Comparison of ENCODE assay signal across 7 cellular contexts in genomic region chr19:7054635-7055368, GRCh38. TPM values are rescaled to one million over a fixed set of nuclear protein-coding genes. Genes with fewer than 3 reads are reported as not detected.
"Had no signal": no experiment of that assay in that cellular context is flagged by ENCODE, and none has a peak within 500 bp of the region (broad histone marks: within the 10 kb centered on the region; RNA-seq: fewer than 3 reads in every experiment).

No MANE protein-coding gene starts in this region.

RNA-seq across cellular contexts. Expression of gene MBD3L3, which starts 3.7 kb away (rescaled TPM):
- total RNA-seq: K562, M059J, PC-3, Peyer's patch, Right ventricle myocardium superior, SJSA1 had no signal
- polyA plus RNA-seq: K562 had no signal

RNA-seq across cellular contexts. Expression of gene MBD3L2, which starts 5.7 kb away (rescaled TPM):
- total RNA-seq: K562, M059J, PC-3, Peyer's patch, Right ventricle myocardium superior, SJSA1 had no signal
- polyA plus RNA-seq: K562 had no signal

RNA-seq across cellular contexts. Expression of gene MBD3L4, which starts 14.8 kb away (rescaled TPM):
- total RNA-seq: K562, M059J, PC-3, Peyer's patch, Right ventricle myocardium superior, SJSA1 had no signal
- polyA plus RNA-seq: K562, SK-N-SH had no signal

RNA-seq across cellular contexts. Expression of gene MBD3L5, which starts 24.4 kb away (rescaled TPM):
- total RNA-seq: K562, M059J, PC-3, Peyer's patch, Right ventricle myocardium superior, SJSA1 had no signal
- polyA plus RNA-seq: K562, SK-N-SH had no signal
